ENCODE assay signal across 8 cellular contexts in the genomic region with DNA sequence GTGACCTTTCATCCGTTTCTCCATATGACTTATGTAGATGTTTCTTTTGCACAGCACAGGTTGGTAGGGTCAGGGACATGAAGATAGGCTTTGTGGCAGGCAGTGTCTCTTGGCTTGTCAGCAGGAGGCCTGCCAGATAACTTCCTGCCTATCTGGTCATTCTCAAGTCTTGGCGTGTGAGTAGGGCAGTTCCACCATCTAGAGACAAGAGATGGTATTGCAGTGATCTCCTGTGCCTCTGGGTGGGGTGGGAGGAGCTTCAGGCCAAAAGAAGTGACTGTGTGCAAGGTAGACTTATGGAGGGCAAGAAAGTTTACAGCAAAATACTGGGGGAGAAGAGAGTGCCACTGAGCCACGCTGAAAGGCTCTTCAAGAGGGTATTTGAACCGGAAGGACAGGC. TPM values are rescaled to one million over a fixed set of nuclear protein-coding genes. Genes with fewer than 3 reads are reported as not detected.
DNase-seq lines count a peak whose midpoint lies in the region; ATAC-seq, FAIRE-seq and TF ChIP-seq lines count a peak whose summit lies in the region.

No MANE protein-coding gene starts in this region.

- no peak for TF ChIP-seq POLR2A in uterus (IDR thresholded peaks at IDR 0.05)

- DNase-seq in KBM-7 (peak; percentile 96), SJCRH30 (peak; percentile 68 to 85), germinal center (ENCODE audit: low spot score) (peak; percentile 89), trophoblast cell (peak; percentile 71 to 87), uterus (peak; percentile 59 to 70)
- peak; percentile 12 to 36 (median 22) for DNase-seq in activated naive CD4-positive, alpha-beta T cell (lab: John Stamatoyannopoulos, UW)

- peak; percentile 80 for FAIRE-seq in G401.6 (lab: Jason Lieb, UNC)

- H3K4me3 ChIP-seq in SJCRH30 (no peak overlapping the region), trophoblast cell (ENCODE audit: low read depth, low read length) (no peak overlapping the region), uterus (no peak overlapping the region)

- ATAC-seq in GM21723 (IDR thresholded peaks at IDR 0.05; ENCODE audit: unreplicated experiment): peak; percentile 86

- intact Hi-C loops in uterus (cut with DNase I; ENCODE audit: low total_unique reads): no loop called here

- H4K8ac ChIP-seq in trophoblast cell (ENCODE audit: low read depth, low read length): no peak overlapping the region

- H2AFZ ChIP-seq in trophoblast cell (ENCODE audit: insufficient read depth, low read length, poor library complexity): no peak overlapping the region

- H3K27me3 ChIP-seq in SJCRH30 (no peaks in the 10 kb centered on the region), trophoblast cell (ENCODE audit: insufficient read depth, low read length) (no peaks in the 10 kb centered on the region), uterus (no peaks in the 10 kb centered on the region)

- H4K12ac ChIP-seq in trophoblast cell (ENCODE audit: low read depth, low read length): no peak overlapping the region

- peak; percentile 55 to 85 (median 77) for TF ChIP-seq CTCF in uterus (IDR thresholded peaks at IDR 0.05)

- H2BK5ac ChIP-seq in trophoblast cell (ENCODE audit: low read depth, low read length, poor library complexity): no peak overlapping the region

- H2BK120ac ChIP-seq in trophoblast cell (ENCODE audit: insufficient read depth, low read length, poor library complexity): no peak overlapping the region

- H3K79me1 ChIP-seq in trophoblast cell (ENCODE audit: low read length): no peaks in the 10 kb centered on the region

- H3K23ac ChIP-seq in trophoblast cell (ENCODE audit: low read length): no peak overlapping the region

- no peak overlapping the region for H4K91ac ChIP-seq in trophoblast cell (ENCODE audit: low read depth, low read length)

- no peaks in the 10 kb centered on the region for H3K9me3 ChIP-seq in SJCRH30 (replicated peaks)
- no peaks in the 10 kb centered on the region for H3K9me3 ChIP-seq in trophoblast cell (ENCODE audit: insufficient read depth, low read depth, low read length)
- no peaks in the 10 kb centered on the region for H3K9me3 ChIP-seq in uterus

- WGBS in trophoblast cell (ENCODE audit: extremely low coverage, insufficient coverage, insufficient read length): no CpG with 5 or more reads among the region's 4 CpGs

- H3K9ac ChIP-seq in trophoblast cell (ENCODE audit: low read length): no peak overlapping the region

- no peaks in the 10 kb centered on the region for H3K79me2 ChIP-seq in trophoblast cell (ENCODE audit: control insufficient read depth, insufficient read depth, low read length, poor library complexity)

- no peak overlapping the region for H3K4ac ChIP-seq in trophoblast cell (ENCODE audit: low read depth, low read length)

- in situ Hi-C loops in KBM-7 (cut with MboI; ENCODE audit: low pct_unique_long_range_greater_than_20kb, low sequenced_read_pairs): no loop called here

- no peak overlapping the region for H2AK5ac ChIP-seq in trophoblast cell (ENCODE audit: low read length)

- H2BK12ac ChIP-seq in trophoblast cell (ENCODE audit: low read length): no peak overlapping the region

- no peak overlapping the region for H3K4me2 ChIP-seq in trophoblast cell (ENCODE audit: low read length)

- peaks cover 4% of the 10 kb centered on the region for H3K36me3 ChIP-seq in SJCRH30
- peaks cover 12 to 17% of the 10 kb centered on the region in 2 experiments for H3K36me3 ChIP-seq in trophoblast cell (ENCODE audit: control insufficient read depth in 1 of 2, insufficient read depth in 2 of 2, low read length in 2 of 2)
- H3K36me3 ChIP-seq in uterus: no peaks in the 10 kb centered on the region

- H3K27ac ChIP-seq in SJCRH30 (no peak overlapping the region), trophoblast cell (ENCODE audit: low read depth, low read length) (no peak overlapping the region), uterus (no peak overlapping the region)

- H3K4me1 ChIP-seq in SJCRH30 (peaks cover 16% of the 10 kb centered on the region), trophoblast cell (ENCODE audit: control insufficient read depth in 1 of 2, insufficient read depth in 2 of 2, low read length in 2 of 2) (peaks cover 0 to 20% of the 10 kb centered on the region in 2 experiments), uterus (no peaks in the 10 kb centered on the region)

- H3K14ac ChIP-seq in trophoblast cell (ENCODE audit: low read length): no peak overlapping the region

- H3K18ac ChIP-seq in trophoblast cell (ENCODE audit: low read length): no peak overlapping the region

RNA-seq across cellular contexts. Expression of a gene that starts 11.0 kb away (rescaled TPM):
- total RNA-seq in SJCRH30 (2014; rRNA removed; shearing (Covaris generic)): 34.7 and 35.0 TPM in 2 replicates
- 19.2 and 21.4 TPM in 2 replicates for polyA plus RNA-seq in trophoblast cell (2013)
- total RNA-seq in uterus: 10 to 100 TPM; 35.3 to 74.8 (median 48.8) TPM

RNA-seq across cellular contexts. Expression of a gene that starts 24.8 kb away (rescaled TPM):
- 0.16 and 0.30 TPM in 2 replicates for total RNA-seq in SJCRH30 (2014; rRNA removed; shearing (Covaris generic))
- polyA plus RNA-seq in trophoblast cell (2013): 0.11 and 0.16 TPM in 2 replicates
- 1 to 10 TPM in 1 of 4 donors, under 1 TPM in 2, not detected in 1; 0.30 to 1.8 (median 0.48) TPM for total RNA-seq in uterus

Comparison
In these comparisons a context has a peak if more than half of its experiments do, and no peak if none do; other contexts are left out.
1. DNase-seq: peak in every context shown above with its lines; median percentile 96 in KBM-7; 89 in germinal center; 79 in trophoblast cell; 76 in SJCRH30; 64 in uterus; 22 in activated naive CD4-positive, alpha-beta T cell.